In the genomic region with DNA sequence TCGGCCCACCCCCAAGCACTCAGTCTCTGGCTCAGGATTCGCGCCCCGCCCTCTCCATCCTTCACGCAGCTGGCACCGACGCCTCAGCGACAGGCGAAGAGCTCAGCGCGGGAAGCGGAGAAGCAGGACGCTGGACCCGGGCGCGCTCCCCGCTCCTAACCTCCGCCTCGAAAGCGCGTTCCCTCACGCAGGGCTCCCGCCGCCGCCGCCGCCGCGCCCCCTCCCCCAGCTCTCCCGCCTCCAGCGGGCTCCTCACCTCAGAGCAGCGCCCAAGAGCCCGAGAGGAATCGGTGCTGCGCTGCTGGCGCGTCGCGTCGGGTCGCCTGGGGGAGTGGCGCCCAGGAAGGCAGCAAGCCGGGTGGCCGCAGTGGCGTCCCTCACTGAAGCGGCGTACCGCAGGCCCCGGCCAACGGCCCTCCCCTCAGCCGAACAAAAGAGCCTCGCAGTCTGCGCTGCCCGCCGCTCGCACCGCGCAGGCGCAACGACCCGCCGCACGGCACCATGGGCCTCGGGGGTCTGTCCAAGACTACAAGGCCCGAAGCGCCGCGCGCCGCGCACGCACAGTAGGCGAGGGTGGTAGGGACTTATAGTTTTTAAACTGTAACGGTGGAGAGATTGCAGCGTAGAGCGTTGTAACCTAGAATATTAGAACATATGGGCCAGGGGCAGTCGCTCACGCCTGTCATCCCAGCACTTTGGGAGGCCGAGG, we compare ENCODE assay signal across 9 cellular contexts. TPM values are rescaled to one million over a fixed set of nuclear protein-coding genes. Genes with fewer than 3 reads are reported as not detected.
DNase-seq lines count a peak whose midpoint lies in the region; ATAC-seq, FAIRE-seq and TF ChIP-seq lines count a peak whose summit lies in the region.
"Had no signal": no experiment of that assay in that cellular context is flagged by ENCODE, and none has a peak within 500 bp of the region (broad histone marks: within the 10 kb centered on the region; RNA-seq: fewer than 3 reads in every experiment).

A gene (minus strand): TSS at position 467 of the 709 bp plus-strand sequence. CDS start 24,474 bp downstream, outside the sequence.

- peak within 1 kb of the TSS; percentile 83 for H3K27ac Mint-ChIP-seq in activated CD4-positive, alpha-beta T cell treated with anti-CD3 and anti-CD28 coated beads for 36 hours

- TF ChIP-seq CTCF in BE2C (IDR thresholded peaks at IDR 0.05; ENCODE audit: low read depth, low read length): no peak
- TF ChIP-seq CTCF in choroid plexus epithelial cell (conservative IDR thresholded peaks at IDR 0.05; ENCODE audit: low read depth, low read length): no peak

- FAIRE-seq in GM19239 (lab: Jason Lieb, UNC): peak; percentile 91
- FAIRE-seq: islet of Langerhans had no signal

- intact Hi-C loops in activated CD4-positive, alpha-beta T cell treated with anti-CD3 and anti-CD28 coated beads for 36 hours (cut with DNase I, micrococcal nuclease): loop anchor here (1.0 to 10.0 kb wide), 10 partner anchors 53 to 791 kb away; a partner anchor contains a TSS

- no peaks in the 10 kb centered on the region for H3K27me3 ChIP-seq in BE2C

- H3K4me3 ChIP-seq in BE2C (ENCODE audit: low read depth, low read length): peak within 1 kb of the TSS; percentile 91
- H3K4me3 ChIP-seq in choroid plexus epithelial cell (ENCODE audit: low read depth, low read length): peak within 1 kb of the TSS; percentile 94

- ATAC-seq in HG03442 (IDR thresholded peaks at IDR 0.05; ENCODE audit: unreplicated experiment): peak; percentile 91
- peak; percentile 95 for ATAC-seq in activated CD4-positive, alpha-beta T cell treated with anti-CD3 and anti-CD28 coated beads for 36 hours

- no peaks in the 10 kb centered on the region for H3K9me3 ChIP-seq in BE2C

- H3K36me3 Mint-ChIP-seq in activated CD4-positive, alpha-beta T cell treated with anti-CD3 and anti-CD28 coated beads for 36 hours (ENCODE audit: low read depth): peaks cover 2% of the 10 kb centered on the region

- peaks cover 5% of the 10 kb centered on the region for H3K36me3 ChIP-seq in BE2C

- H3K9me3 Mint-ChIP-seq in activated CD4-positive, alpha-beta T cell treated with anti-CD3 and anti-CD28 coated beads for 36 hours (ENCODE audit: low read depth): peaks cover 4% of the 10 kb centered on the region

- H3K27me3 Mint-ChIP-seq in activated CD4-positive, alpha-beta T cell treated with anti-CD3 and anti-CD28 coated beads for 36 hours: no peaks in the 10 kb centered on the region

- H3K4me1 ChIP-seq in BE2C: no peaks in the 10 kb centered on the region

- peak within 1 kb of the TSS; percentile 99 for H3K4me3 Mint-ChIP-seq in activated CD4-positive, alpha-beta T cell treated with anti-CD3 and anti-CD28 coated beads for 36 hours

- POLR2A ChIA-PET in activated CD4-positive, alpha-beta T cell treated with anti-CD3 and anti-CD28 coated beads for 36 hours (lab: Charles Lee): interaction anchor here (1.0 to 1.1 kb wide), 2 partner anchors 54 to 76 kb away, joined by 3 to 4 read pairs; no protein-coding TSS in a partner anchor

- DNase-seq in BE2C (peak; percentile 97), GM19239 (ENCODE audit: insufficient read length, low spot score) (peak; percentile 77), NCI-H524 (lab: John Stamatoyannopoulos, UW) (peak; percentile 97 to 99), choroid plexus epithelial cell (ENCODE audit: low read depth) (peak; percentile 97), kidney glomerular epithelial cell (lab: John Stamatoyannopoulos, UW) (peak; percentile 86)
- DNase-seq in activated CD4-positive, alpha-beta T cell treated with anti-CD3 and anti-CD28 coated beads for 36 hours: peak; percentile 97
- DNase-seq in stimulated activated CD4-positive, alpha-beta T cell treated with anti-CD3 and anti-CD28 coated beads, Interleukin-15, amount 100 ng/mL, for 48 hours (ENCODE audit: low read depth in 2 of 2): peak; percentile 89 to 90

- CTCF ChIA-PET in activated CD4-positive, alpha-beta T cell treated with anti-CD3 and anti-CD28 coated beads for 36 hours (lab: Charles Lee): interaction anchor here (0.6 to 1.9 kb wide), 6 partner anchors 14 to 494 kb away, joined by 3 to 4 read pairs (median 3); a partner anchor contains a TSS

- H3K4me1 Mint-ChIP-seq in activated CD4-positive, alpha-beta T cell treated with anti-CD3 and anti-CD28 coated beads for 36 hours: peaks cover 41% of the 10 kb centered on the region

RNA-seq across cellular contexts. Expression of the gene that starts here (rescaled TPM):
- 67.8 TPM for polyA plus RNA-seq in BE2C (2012; ENCODE audit: insufficient read depth, insufficient read length, low read depth)
- 10 to 100 TPM; 58.6 to 66.0 TPM for total RNA-seq in activated CD4-positive, alpha-beta T cell treated with anti-CD3 and anti-CD28 coated beads for 36 hours

Comparison
In these comparisons a context has a peak if more than half of its experiments do, and no peak if none do; other contexts are left out.
1. Peak in every context shown above with its lines: DNase-seq, ATAC-seq and H3K4me3 ChIP-seq.